ENCODE assay signal across 1 cellular context in the genomic region with DNA sequence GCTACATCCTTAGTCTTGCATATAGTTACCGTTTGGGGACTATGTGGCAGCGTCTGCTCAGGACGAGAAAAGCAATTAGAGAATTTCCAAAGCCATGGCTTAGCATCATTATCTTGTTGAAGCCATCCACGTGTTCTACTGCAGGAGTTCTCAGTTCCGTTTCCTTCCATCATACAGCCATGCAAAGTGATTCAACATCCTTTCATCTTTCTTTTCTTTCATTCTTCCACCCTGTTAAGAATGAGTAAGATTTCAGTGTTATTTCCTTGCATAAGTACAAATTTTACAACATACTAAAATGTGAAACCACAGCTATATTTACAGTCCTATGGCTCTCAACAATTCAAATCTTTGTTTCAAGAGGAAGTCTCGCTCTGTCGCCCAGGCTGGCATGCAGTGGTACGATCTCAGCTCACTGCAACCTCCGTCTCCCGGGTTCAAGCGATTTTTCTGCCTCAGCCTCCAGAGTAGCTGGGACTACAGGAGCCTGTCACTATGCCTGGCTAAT.
A peak's percentile ranks its signal among the peaks of the same experiment; 100 is the strongest.
TF ChIP-seq lines count a peak whose summit lies in the region.

No MANE protein-coding gene starts in this region.

TF ChIP-seq in GM12878, 131 proteins besides CTCF, POLR2A, EP300 and RAD21 (continued from another document and continues in another):
- TF ChIP-seq NR2C2 (IDR thresholded peaks at IDR 0.05; ENCODE audit: borderline replicate concordance, control insufficient read depth, insufficient read length, low read depth) (no peak), NFYA (IDR thresholded peaks at IDR 0.05; ENCODE audit: borderline replicate concordance, low read depth, low read length) (no peak), NFXL1 (IDR thresholded peaks at IDR 0.05; ENCODE audit: borderline replicate concordance) (no peak), YBX1 (IDR thresholded peaks at IDR 0.05) (no peak), SUZ12 (IDR thresholded peaks at IDR 0.05; ENCODE audit: unreplicated experiment) (no peak), SIX5 (IDR thresholded peaks at IDR 0.05; ENCODE audit: low read depth, low read length, severe bottlenecking) (no peak), BHLHE40 (IDR thresholded peaks at IDR 0.05; ENCODE audit: borderline replicate concordance in 1 of 2, low read depth in 2 of 2, low read length in 1 of 2) (peak; percentile 35 to 65; a peak in 2 of 4 replicates), SPI1 (IDR thresholded peaks at IDR 0.05; ENCODE audit: borderline replicate concordance, insufficient read depth, low read depth, low read length) (peak; percentile 89), POU2F2 (IDR thresholded peaks at IDR 0.05; ENCODE audit: borderline replicate concordance, low read depth, low read length) (no peak), EED (IDR thresholded peaks at IDR 0.05; ENCODE audit: low read depth) (peak; percentile 71; the same call in 1 of the 2 replicates), FOXK2 (IDR thresholded peaks at IDR 0.05) (0 out of 2 replicates have a peak, but pooled peaks have one; percentile 25), KAT2A (conservative IDR thresholded peaks at IDR 0.05; ENCODE audit: control insufficient read depth, low read depth, low read length) (no peak), ATF7 (IDR thresholded peaks at IDR 0.05; ENCODE audit: low read depth) (no peak), MYC (IDR thresholded peaks at IDR 0.05; ENCODE audit: insufficient read depth, insufficient read length, insufficient replicate concordance, low read length, severe bottlenecking) (no peak), KLF5 (IDR thresholded peaks at IDR 0.05; ENCODE audit: partially characterized antibody) (no peak), ZNF207 (IDR thresholded peaks at IDR 0.05; ENCODE audit: borderline replicate concordance) (no peak), FOS (IDR thresholded peaks at IDR 0.05; ENCODE audit: borderline replicate concordance, extremely low read depth, insufficient read length) (no peak), ETV6 (conservative IDR thresholded peaks at IDR 0.05 in 1 of 2, IDR thresholded peaks at IDR 0.05 in 1 of 2; ENCODE audit: borderline replicate concordance in 1 of 2, low read depth in 1 of 2) (peak in 1 of 2 experiments; percentile 89; a peak in 2 of 4 replicates), CBFB (IDR thresholded peaks at IDR 0.05; ENCODE audit: low read depth) (no peak), SMC3 (IDR thresholded peaks at IDR 0.05; ENCODE audit: borderline replicate concordance, low read length) (no peak), WRNIP1 (IDR thresholded peaks at IDR 0.05; ENCODE audit: borderline replicate concordance, low read depth, low read length) (no peak), JUNB (IDR thresholded peaks at IDR 0.05) (peak; percentile 34), NR2F1 (conservative IDR thresholded peaks at IDR 0.05) (peak; percentile 29)
- TF ChIP-seq, protein P1, sequence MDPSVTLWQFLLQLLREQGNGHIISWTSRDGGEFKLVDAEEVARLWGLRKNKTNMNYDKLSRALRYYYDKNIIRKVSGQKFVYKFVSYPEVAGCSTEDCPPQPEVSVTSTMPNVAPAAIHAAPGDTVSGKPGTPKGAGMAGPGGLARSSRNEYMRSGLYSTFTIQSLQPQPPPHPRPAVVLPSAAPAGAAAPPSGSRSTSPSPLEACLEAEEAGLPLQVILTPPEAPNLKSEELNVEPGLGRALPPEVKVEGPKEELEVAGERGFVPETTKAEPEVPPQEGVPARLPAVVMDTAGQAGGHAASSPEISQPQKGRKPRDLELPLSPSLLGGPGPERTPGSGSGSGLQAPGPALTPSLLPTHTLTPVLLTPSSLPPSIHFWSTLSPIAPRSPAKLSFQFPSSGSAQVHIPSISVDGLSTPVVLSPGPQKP (IDR thresholded peaks at IDR 0.05; ENCODE audit: low read depth, low read length) = no peak
- TF ChIP-seq, protein P2, sequence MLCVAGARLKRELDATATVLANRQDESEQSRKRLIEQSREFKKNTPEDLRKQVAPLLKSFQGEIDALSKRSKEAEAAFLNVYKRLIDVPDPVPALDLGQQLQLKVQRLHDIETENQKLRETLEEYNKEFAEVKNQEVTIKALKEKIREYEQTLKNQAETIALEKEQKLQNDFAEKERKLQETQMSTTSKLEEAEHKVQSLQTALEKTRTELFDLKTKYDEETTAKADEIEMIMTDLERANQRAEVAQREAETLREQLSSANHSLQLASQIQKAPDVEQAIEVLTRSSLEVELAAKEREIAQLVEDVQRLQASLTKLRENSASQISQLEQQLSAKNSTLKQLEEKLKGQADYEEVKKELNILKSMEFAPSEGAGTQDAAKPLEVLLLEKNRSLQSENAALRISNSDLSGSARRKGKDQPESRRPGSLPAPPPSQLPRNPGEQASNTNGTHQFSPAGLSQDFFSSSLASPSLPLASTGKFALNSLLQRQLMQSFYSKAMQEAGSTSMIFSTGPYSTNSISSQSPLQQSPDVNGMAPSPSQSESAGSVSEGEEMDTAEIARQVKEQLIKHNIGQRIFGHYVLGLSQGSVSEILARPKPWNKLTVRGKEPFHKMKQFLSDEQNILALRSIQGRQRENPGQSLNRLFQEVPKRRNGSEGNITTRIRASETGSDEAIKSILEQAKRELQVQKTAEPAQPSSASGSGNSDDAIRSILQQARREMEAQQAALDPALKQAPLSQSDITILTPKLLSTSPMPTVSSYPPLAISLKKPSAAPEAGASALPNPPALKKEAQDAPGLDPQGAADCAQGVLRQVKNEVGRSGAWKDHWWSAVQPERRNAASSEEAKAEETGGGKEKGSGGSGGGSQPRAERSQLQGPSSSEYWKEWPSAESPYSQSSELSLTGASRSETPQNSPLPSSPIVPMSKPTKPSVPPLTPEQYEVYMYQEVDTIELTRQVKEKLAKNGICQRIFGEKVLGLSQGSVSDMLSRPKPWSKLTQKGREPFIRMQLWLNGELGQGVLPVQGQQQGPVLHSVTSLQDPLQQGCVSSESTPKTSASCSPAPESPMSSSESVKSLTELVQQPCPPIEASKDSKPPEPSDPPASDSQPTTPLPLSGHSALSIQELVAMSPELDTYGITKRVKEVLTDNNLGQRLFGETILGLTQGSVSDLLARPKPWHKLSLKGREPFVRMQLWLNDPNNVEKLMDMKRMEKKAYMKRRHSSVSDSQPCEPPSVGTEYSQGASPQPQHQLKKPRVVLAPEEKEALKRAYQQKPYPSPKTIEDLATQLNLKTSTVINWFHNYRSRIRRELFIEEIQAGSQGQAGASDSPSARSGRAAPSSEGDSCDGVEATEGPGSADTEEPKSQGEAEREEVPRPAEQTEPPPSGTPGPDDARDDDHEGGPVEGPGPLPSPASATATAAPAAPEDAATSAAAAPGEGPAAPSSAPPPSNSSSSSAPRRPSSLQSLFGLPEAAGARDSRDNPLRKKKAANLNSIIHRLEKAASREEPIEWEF (IDR thresholded peaks at IDR 0.05; ENCODE audit: insufficient replicate concordance, low read depth, low read length) = no peak
- TF ChIP-seq, protein P3, sequence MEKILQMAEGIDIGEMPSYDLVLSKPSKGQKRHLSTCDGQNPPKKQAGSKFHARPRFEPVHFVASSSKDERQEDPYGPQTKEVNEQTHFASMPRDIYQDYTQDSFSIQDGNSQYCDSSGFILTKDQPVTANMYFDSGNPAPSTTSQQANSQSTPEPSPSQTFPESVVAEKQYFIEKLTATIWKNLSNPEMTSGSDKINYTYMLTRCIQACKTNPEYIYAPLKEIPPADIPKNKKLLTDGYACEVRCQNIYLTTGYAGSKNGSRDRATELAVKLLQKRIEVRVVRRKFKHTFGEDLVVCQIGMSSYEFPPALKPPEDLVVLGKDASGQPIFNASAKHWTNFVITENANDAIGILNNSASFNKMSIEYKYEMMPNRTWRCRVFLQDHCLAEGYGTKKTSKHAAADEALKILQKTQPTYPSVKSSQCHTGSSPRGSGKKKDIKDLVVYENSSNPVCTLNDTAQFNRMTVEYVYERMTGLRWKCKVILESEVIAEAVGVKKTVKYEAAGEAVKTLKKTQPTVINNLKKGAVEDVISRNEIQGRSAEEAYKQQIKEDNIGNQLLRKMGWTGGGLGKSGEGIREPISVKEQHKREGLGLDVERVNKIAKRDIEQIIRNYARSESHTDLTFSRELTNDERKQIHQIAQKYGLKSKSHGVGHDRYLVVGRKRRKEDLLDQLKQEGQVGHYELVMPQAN (conservative IDR thresholded peaks at IDR 0.05) = peak; percentile 66; the same call in 1 of the 2 replicates
- TF ChIP-seq, protein P4, sequence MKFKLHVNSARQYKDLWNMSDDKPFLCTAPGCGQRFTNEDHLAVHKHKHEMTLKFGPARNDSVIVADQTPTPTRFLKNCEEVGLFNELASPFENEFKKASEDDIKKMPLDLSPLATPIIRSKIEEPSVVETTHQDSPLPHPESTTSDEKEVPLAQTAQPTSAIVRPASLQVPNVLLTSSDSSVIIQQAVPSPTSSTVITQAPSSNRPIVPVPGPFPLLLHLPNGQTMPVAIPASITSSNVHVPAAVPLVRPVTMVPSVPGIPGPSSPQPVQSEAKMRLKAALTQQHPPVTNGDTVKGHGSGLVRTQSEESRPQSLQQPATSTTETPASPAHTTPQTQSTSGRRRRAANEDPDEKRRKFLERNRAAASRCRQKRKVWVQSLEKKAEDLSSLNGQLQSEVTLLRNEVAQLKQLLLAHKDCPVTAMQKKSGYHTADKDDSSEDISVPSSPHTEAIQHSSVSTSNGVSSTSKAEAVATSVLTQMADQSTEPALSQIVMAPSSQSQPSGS (IDR thresholded peaks at IDR 0.05; ENCODE audit: low read length) = no peak
- TF ChIP-seq, protein P5, sequence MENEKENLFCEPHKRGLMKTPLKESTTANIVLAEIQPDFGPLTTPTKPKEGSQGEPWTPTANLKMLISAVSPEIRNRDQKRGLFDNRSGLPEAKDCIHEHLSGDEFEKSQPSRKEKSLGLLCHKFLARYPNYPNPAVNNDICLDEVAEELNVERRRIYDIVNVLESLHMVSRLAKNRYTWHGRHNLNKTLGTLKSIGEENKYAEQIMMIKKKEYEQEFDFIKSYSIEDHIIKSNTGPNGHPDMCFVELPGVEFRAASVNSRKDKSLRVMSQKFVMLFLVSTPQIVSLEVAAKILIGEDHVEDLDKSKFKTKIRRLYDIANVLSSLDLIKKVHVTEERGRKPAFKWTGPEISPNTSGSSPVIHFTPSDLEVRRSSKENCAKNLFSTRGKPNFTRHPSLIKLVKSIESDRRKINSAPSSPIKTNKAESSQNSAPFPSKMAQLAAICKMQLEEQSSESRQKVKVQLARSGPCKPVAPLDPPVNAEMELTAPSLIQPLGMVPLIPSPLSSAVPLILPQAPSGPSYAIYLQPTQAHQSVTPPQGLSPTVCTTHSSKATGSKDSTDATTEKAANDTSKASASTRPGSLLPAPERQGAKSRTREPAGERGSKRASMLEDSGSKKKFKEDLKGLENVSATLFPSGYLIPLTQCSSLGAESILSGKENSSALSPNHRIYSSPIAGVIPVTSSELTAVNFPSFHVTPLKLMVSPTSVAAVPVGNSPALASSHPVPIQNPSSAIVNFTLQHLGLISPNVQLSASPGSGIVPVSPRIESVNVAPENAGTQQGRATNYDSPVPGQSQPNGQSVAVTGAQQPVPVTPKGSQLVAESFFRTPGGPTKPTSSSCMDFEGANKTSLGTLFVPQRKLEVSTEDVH (IDR thresholded peaks at IDR 0.05; ENCODE audit: low read depth, partially characterized antibody) = no peak
- TF ChIP-seq, protein P6, sequence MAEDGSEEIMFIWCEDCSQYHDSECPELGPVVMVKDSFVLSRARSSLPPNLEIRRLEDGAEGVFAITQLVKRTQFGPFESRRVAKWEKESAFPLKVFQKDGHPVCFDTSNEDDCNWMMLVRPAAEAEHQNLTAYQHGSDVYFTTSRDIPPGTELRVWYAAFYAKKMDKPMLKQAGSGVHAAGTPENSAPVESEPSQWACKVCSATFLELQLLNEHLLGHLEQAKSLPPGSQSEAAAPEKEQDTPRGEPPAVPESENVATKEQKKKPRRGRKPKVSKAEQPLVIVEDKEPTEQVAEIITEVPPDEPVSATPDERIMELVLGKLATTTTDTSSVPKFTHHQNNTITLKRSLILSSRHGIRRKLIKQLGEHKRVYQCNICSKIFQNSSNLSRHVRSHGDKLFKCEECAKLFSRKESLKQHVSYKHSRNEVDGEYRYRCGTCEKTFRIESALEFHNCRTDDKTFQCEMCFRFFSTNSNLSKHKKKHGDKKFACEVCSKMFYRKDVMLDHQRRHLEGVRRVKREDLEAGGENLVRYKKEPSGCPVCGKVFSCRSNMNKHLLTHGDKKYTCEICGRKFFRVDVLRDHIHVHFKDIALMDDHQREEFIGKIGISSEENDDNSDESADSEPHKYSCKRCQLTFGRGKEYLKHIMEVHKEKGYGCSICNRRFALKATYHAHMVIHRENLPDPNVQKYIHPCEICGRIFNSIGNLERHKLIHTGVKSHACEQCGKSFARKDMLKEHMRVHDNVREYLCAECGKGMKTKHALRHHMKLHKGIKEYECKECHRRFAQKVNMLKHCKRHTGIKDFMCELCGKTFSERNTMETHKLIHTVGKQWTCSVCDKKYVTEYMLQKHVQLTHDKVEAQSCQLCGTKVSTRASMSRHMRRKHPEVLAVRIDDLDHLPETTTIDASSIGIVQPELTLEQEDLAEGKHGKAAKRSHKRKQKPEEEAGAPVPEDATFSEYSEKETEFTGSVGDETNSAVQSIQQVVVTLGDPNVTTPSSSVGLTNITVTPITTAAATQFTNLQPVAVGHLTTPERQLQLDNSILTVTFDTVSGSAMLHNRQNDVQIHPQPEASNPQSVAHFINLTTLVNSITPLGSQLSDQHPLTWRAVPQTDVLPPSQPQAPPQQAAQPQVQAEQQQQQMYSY (CRISPR knock-in tag; IDR thresholded peaks at IDR 0.05) = no peak
- TF ChIP-seq, protein P7, sequence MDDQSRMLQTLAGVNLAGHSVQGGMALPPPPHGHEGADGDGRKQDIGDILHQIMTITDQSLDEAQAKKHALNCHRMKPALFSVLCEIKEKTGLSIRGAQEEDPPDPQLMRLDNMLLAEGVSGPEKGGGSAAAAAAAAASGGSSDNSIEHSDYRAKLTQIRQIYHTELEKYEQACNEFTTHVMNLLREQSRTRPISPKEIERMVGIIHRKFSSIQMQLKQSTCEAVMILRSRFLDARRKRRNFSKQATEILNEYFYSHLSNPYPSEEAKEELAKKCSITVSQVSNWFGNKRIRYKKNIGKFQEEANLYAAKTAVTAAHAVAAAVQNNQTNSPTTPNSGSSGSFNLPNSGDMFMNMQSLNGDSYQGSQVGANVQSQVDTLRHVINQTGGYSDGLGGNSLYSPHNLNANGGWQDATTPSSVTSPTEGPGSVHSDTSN (IDR thresholded peaks at IDR 0.05; ENCODE audit: insufficient replicate concordance, low read depth, low read length) = no peak
- TF ChIP-seq, protein P8, sequence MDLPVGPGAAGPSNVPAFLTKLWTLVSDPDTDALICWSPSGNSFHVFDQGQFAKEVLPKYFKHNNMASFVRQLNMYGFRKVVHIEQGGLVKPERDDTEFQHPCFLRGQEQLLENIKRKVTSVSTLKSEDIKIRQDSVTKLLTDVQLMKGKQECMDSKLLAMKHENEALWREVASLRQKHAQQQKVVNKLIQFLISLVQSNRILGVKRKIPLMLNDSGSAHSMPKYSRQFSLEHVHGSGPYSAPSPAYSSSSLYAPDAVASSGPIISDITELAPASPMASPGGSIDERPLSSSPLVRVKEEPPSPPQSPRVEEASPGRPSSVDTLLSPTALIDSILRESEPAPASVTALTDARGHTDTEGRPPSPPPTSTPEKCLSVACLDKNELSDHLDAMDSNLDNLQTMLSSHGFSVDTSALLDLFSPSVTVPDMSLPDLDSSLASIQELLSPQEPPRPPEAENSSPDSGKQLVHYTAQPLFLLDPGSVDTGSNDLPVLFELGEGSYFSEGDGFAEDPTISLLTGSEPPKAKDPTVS (IDR thresholded peaks at IDR 0.05; ENCODE audit: low read depth, low read length) = no peak
